ENCODE assay signal across 8 cellular contexts in genomic region chr21:29297483-29298347, GRCh38. TPM values are rescaled to one million over a fixed set of nuclear protein-coding genes. Genes with fewer than 3 reads are reported as not detected.
DNase-seq lines count a peak whose midpoint lies in the region; ATAC-seq lines count a peak whose summit lies in the region.

No MANE protein-coding gene starts in this region.

- H3K4me1 Mint-ChIP-seq in activated T-cell treated with anti-CD3 and anti-CD28 coated beads, Interleukin-2, amount 50 U/mL, for 72 hours (ENCODE audit: low read depth), result peaks cover 78% of the 10 kb centered on the region
- peaks cover 39 to 64% of the 10 kb centered on the region in 2 donors for H3K4me1 Mint-ChIP-seq in stimulated activated naive B cell treated with anti-CD40 and anti-IgM and Interleukin-4, amounts not matched to agents 10 μg/mL and 1 μg/mL and 100 μg/mL, for 72 hours

- no peak for ATAC-seq in activated T-cell treated with anti-CD3 and anti-CD28 coated beads, Interleukin-2, amount 50 U/mL, for 72 hours (replicated peaks in 1 of 2)
- no peak for ATAC-seq in stimulated activated naive B cell treated with anti-CD40 and anti-IgM and Interleukin-4, amounts not matched to agents 10 μg/mL and 1 μg/mL and 100 μg/mL, for 72 hours (replicated peaks)

- H3K4me3 ChIP-seq in iPS-18c (ENCODE audit: insufficient read depth, low read depth, low read length), result peak overlapping the region; percentile 56

- peaks cover 12% of the 10 kb centered on the region for H3K27me3 Mint-ChIP-seq in activated T-cell treated with anti-CD3 and anti-CD28 coated beads, Interleukin-2, amount 50 U/mL, for 72 hours (ENCODE audit: low read depth)
- no peaks in the 10 kb centered on the region for H3K27me3 Mint-ChIP-seq in stimulated activated naive B cell treated with anti-CD40 and anti-IgM and Interleukin-4, amounts not matched to agents 10 μg/mL and 1 μg/mL and 100 μg/mL, for 72 hours

- no peaks in the 10 kb centered on the region for H3K9me3 ChIP-seq in iPS-18c (ENCODE audit: control insufficient read depth, insufficient read depth, low read length)

- H3K36me3 Mint-ChIP-seq in activated T-cell treated with anti-CD3 and anti-CD28 coated beads, Interleukin-2, amount 50 U/mL, for 72 hours (ENCODE audit: insufficient read depth in 2 of 2), result peaks cover 2 to 5% of the 10 kb centered on the region in 2 donors
- H3K36me3 Mint-ChIP-seq in stimulated activated naive B cell treated with anti-CD40 and anti-IgM and Interleukin-4, amounts not matched to agents 10 μg/mL and 1 μg/mL and 100 μg/mL, for 72 hours, result peaks cover 0 to 24% of the 10 kb centered on the region in 2 donors

- peak overlapping the region; percentile 44 to 70 for H3K4me3 Mint-ChIP-seq in activated T-cell treated with anti-CD3 and anti-CD28 coated beads, Interleukin-2, amount 50 U/mL, for 72 hours
- H3K4me3 Mint-ChIP-seq in stimulated activated naive B cell treated with anti-CD40 and anti-IgM and Interleukin-4, amounts not matched to agents 10 μg/mL and 1 μg/mL and 100 μg/mL, for 72 hours, result peak overlapping the region; percentile 67 to 78

- H3K27ac Mint-ChIP-seq in activated T-cell treated with anti-CD3 and anti-CD28 coated beads, Interleukin-2, amount 50 U/mL, for 72 hours, result no peak overlapping the region
- H3K27ac Mint-ChIP-seq in stimulated activated naive B cell treated with anti-CD40 and anti-IgM and Interleukin-4, amounts not matched to agents 10 μg/mL and 1 μg/mL and 100 μg/mL, for 72 hours, result peak overlapping the region; percentile 81

- DNase-seq in DMS53 (lab: John Stamatoyannopoulos, UW) (peak; percentile 52), DMS53 treated with DMSO at 0.1 percent for 48 hours (lab: John Stamatoyannopoulos, UW; ENCODE audit: unreplicated experiment) (no peak), epidermal melanocyte (ENCODE audit: insufficient read length, low spot score) (no peak), SHP77 (lab: John Stamatoyannopoulos, UW) (no peak), AG20443 (ENCODE audit: low spot score) (no peak)
- no peak for DNase-seq in activated T-cell treated with anti-CD3 and anti-CD28 coated beads, Interleukin-2, amount 50 U/mL, for 72 hours
- DNase-seq in stimulated activated naive B cell treated with anti-CD40 and anti-IgM and Interleukin-4, amounts not matched to agents 10 μg/mL and 1 μg/mL and 100 μg/mL, for 72 hours, result no peak

- no peaks in the 10 kb centered on the region for H3K9me3 Mint-ChIP-seq in activated T-cell treated with anti-CD3 and anti-CD28 coated beads, Interleukin-2, amount 50 U/mL, for 72 hours
- H3K9me3 Mint-ChIP-seq in stimulated activated naive B cell treated with anti-CD40 and anti-IgM and Interleukin-4, amounts not matched to agents 10 μg/mL and 1 μg/mL and 100 μg/mL, for 72 hours, result peaks cover 2 to 4% of the 10 kb centered on the region in 2 donors

RNA-seq across cellular contexts. Expression of gene BACH1, which starts 1.0 kb away (rescaled TPM):
- 10 to 100 TPM; 31.3 to 44.3 TPM for total RNA-seq in activated T-cell treated with anti-CD3 and anti-CD28 coated beads, Interleukin-2, amount 50 U/mL, for 72 hours
